16 cellular contexts compared by ENCODE assay signal in genomic region chr19:9329999-9330398, GRCh38. TPM values are rescaled to one million over a fixed set of nuclear protein-coding genes. Genes with fewer than 3 reads are reported as not detected.
DNase-seq lines count a peak whose midpoint lies in the region; ATAC-seq and TF ChIP-seq lines count a peak whose summit lies in the region.
"Had no signal": no experiment of that assay in that cellular context is flagged by ENCODE, and none has a peak within 500 bp of the region (broad histone marks: within the 10 kb centered on the region; RNA-seq: fewer than 3 reads in every experiment).

No MANE protein-coding gene starts in this region.

- H3K36me3 ChIP-seq in liver (ENCODE audit: control insufficient read depth in 4 of 4, insufficient read depth in 3 of 4, low read depth in 1 of 4, low read length in 3 of 4) (peaks cover 2 to 37% (median 29%) of the 10 kb centered on the region in 4 donors), right lobe of liver (peaks cover 0 to 3% (median 0%) of the 10 kb centered on the region in 4 donors)
- H3K36me3 ChIP-seq in effector memory CD4-positive, alpha-beta T cell (ENCODE audit: control insufficient read depth, insufficient read depth, low read length), result peaks cover 26% of the 10 kb centered on the region
- H3K36me3 ChIP-seq: HAP-1 had no signal

- TF ChIP-seq CTCF in liver (IDR thresholded peaks at IDR 0.05; ENCODE audit: low read depth, low read length, missing input control), result no peak
- no peak for TF ChIP-seq CTCF in right lobe of liver (IDR thresholded peaks at IDR 0.05)
- no peak for TF ChIP-seq CTCF in neural crest cell (conservative IDR thresholded peaks at IDR 0.05)

- peaks cover 78% of the 10 kb centered on the region for H3K36me3 Mint-ChIP-seq in neural crest cell (ENCODE audit: low read depth)
- H3K36me3 Mint-ChIP-seq in activated naive CD4-positive, alpha-beta T cell treated with anti-CD3 and anti-CD28 coated beads, Interleukin-2, amount 50 U/mL, for 72 hours, result peaks cover 64 to 81% of the 10 kb centered on the region in 2 donors

- H3K27me3 ChIP-seq in liver (ENCODE audit: control insufficient read depth in 4 of 4, insufficient read depth in 4 of 4, low read length in 3 of 4) (no peaks in the 10 kb centered on the region), right lobe of liver (no peaks in the 10 kb centered on the region)
- H3K27me3 ChIP-seq in effector memory CD4-positive, alpha-beta T cell (replicated peaks; ENCODE audit: control insufficient read depth, insufficient read depth, low read length, poor library complexity, severe bottlenecking), result no peaks in the 10 kb centered on the region

- no peak for TF ChIP-seq POLR2A in right lobe of liver (IDR thresholded peaks at IDR 0.05)

- peaks cover 30% of the 10 kb centered on the region for H3K9me3 Mint-ChIP-seq in neural crest cell
- peaks cover 30 to 34% of the 10 kb centered on the region in 2 donors for H3K9me3 Mint-ChIP-seq in activated naive CD4-positive, alpha-beta T cell treated with anti-CD3 and anti-CD28 coated beads, Interleukin-2, amount 50 U/mL, for 72 hours

- peak overlapping the region in 2 of 3 donors; percentile 2 to 38 for H3K4me3 ChIP-seq in liver (ENCODE audit: low read depth in 1 of 3, low read length in 3 of 3)
- H3K4me3 ChIP-seq in right lobe of liver, result no peak overlapping the region
- H3K4me3 ChIP-seq in effector memory CD4-positive, alpha-beta T cell (ENCODE audit: insufficient read depth, low read depth, low read length, poor library complexity, severe bottlenecking), result no peak overlapping the region
- H3K4me3 ChIP-seq: A549, HAP-1 had no signal

- no peak overlapping the region for H3K9ac ChIP-seq in liver (ENCODE audit: low read depth in 1 of 2, low read length in 2 of 2)

- H3K4me3 Mint-ChIP-seq in neural crest cell, result peak overlapping the region; percentile 42
- H3K4me3 Mint-ChIP-seq: CD8-positive, alpha-beta memory T cell; HFFc6 had no signal

- H3K27ac ChIP-seq in liver (ENCODE audit: low read depth in 1 of 2, low read length in 2 of 2) (no peak overlapping the region), right lobe of liver (no peak overlapping the region)
- H3K27ac ChIP-seq in effector memory CD4-positive, alpha-beta T cell (ENCODE audit: insufficient read depth, low read length, poor library complexity, severe bottlenecking), result no peak overlapping the region
- H3K27ac ChIP-seq: 22Rv1, A549 had no signal

- TF ChIP-seq RAD21 in liver (IDR thresholded peaks at IDR 0.05), result no peak

- ATAC-seq in right lobe of liver, result no peak
- ATAC-seq in activated naive CD4-positive, alpha-beta T cell treated with anti-CD3 and anti-CD28 coated beads, Interleukin-2, amount 50 U/mL, for 72 hours, result no peak
- ATAC-seq: A549 had no signal

- no peak overlapping the region for H3K27ac Mint-ChIP-seq in neural crest cell (ENCODE audit: unreplicated experiment)
- no peak overlapping the region for H3K27ac Mint-ChIP-seq in activated naive CD4-positive, alpha-beta T cell treated with anti-CD3 and anti-CD28 coated beads, Interleukin-2, amount 50 U/mL, for 72 hours
- H3K27ac Mint-ChIP-seq: CD8-positive, alpha-beta memory T cell; HFFc6 had no signal

- intact Hi-C loops in right lobe of liver (cut with DNase I), result no loop called here

- no peaks in the 10 kb centered on the region for H3K4me1 Mint-ChIP-seq in neural crest cell

- DNase-seq in right lobe of liver, result no peak
- peak; percentile 5 for DNase-seq in amniotic epithelial cell (ENCODE audit: low read depth)
- no peak for DNase-seq in neural crest cell (ENCODE audit: low read depth, low spot score)
- DNase-seq in hypothalamus (lab: John Stamatoyannopoulos, UW), result no peak
- DNase-seq in activated naive CD4-positive, alpha-beta T cell treated with anti-CD3 and anti-CD28 coated beads, Interleukin-2, amount 50 U/mL, for 72 hours (ENCODE audit: low spot score in 2 of 2), result no peak
- no peak for DNase-seq in effector memory CD4-positive, alpha-beta T cell
- DNase-seq: AML-193; CD8-positive, alpha-beta memory T cell; COR-L47; HFFc6; IMR-90; KBM-7 had no signal

- H3K4me1 ChIP-seq in liver (ENCODE audit: control insufficient read depth in 4 of 4, insufficient read depth in 4 of 4, low read length in 3 of 4) (no peaks in the 10 kb centered on the region), right lobe of liver (no peaks in the 10 kb centered on the region)
- no peaks in the 10 kb centered on the region for H3K4me1 ChIP-seq in effector memory CD4-positive, alpha-beta T cell (ENCODE audit: control insufficient read depth, insufficient read depth, low read length, poor library complexity, severe bottlenecking)
- H3K4me1 ChIP-seq: A549, HAP-1 had no signal

- no peaks in the 10 kb centered on the region for H3K27me3 Mint-ChIP-seq in neural crest cell (ENCODE audit: low read depth)
- H3K27me3 Mint-ChIP-seq: CD8-positive, alpha-beta memory T cell had no signal

- H3K9me3 ChIP-seq in liver (ENCODE audit: control insufficient read depth in 4 of 4, low read length in 3 of 4), result peaks cover 25 to 65% (median 44%) of the 10 kb centered on the region in 4 donors
- peaks cover 0 to 69% (median 25%) of the 10 kb centered on the region in 4 donors for H3K9me3 ChIP-seq in right lobe of liver
- H3K9me3 ChIP-seq in effector memory CD4-positive, alpha-beta T cell (ENCODE audit: control insufficient read depth, low read length), result peaks cover 22% of the 10 kb centered on the region

TF ChIP-seq in liver, 16 proteins besides CTCF, POLR2A, EP300 and RAD21:
- no peak for TF ChIP-seq ZBTB33 (IDR thresholded peaks at IDR 0.05)
- TF ChIP-seq MAX (IDR thresholded peaks at IDR 0.05), result no peak
- no peak for TF ChIP-seq GABPA (IDR thresholded peaks at IDR 0.05 in 1 of 2, conservative IDR thresholded peaks at IDR 0.05 in 1 of 2)
- no peak for TF ChIP-seq YY1 (IDR thresholded peaks at IDR 0.05)
- no peak for TF ChIP-seq SP1 (IDR thresholded peaks at IDR 0.05)
- TF ChIP-seq FOXA2 (IDR thresholded peaks at IDR 0.05), result no peak
- no peak for TF ChIP-seq HNF4A (conservative IDR thresholded peaks at IDR 0.05)

RNA-seq across cellular contexts. Expression of gene ZNF559, which starts 6.0 kb away (rescaled TPM):
- total RNA-seq in liver (1 to 10 TPM; 2.6 to 6.2 TPM), right lobe of liver (1 to 10 TPM; 1.7 to 7.8 (median 4.0) TPM), neural crest cell (24.0 and 26.5 TPM in 2 replicates)
- polyA plus RNA-seq in liver, result 1 to 10 TPM; 3.1 to 4.1 TPM
- total RNA-seq in activated naive CD4-positive, alpha-beta T cell treated with anti-CD3 and anti-CD28 coated beads, Interleukin-2, amount 50 U/mL, for 72 hours, result 1 to 10 TPM; 8.2 to 9.2 TPM

RNA-seq across cellular contexts. Expression of gene ZNF699, which starts 20.4 kb away (rescaled TPM):
- 1 to 10 TPM; 2.5 to 3.0 TPM for total RNA-seq in liver
- polyA plus RNA-seq in liver, result 1 to 10 TPM in 1 of 2 donors, under 1 TPM in 1; 0.91 to 1.1 TPM
- total RNA-seq in right lobe of liver, result 1 to 10 TPM in 5 of 6 experiments, under 1 TPM in 1; 0.48 to 7.8 (median 2.3) TPM
- total RNA-seq in neural crest cell, result 6.7 and 7.3 TPM in 2 replicates
- total RNA-seq in activated naive CD4-positive, alpha-beta T cell treated with anti-CD3 and anti-CD28 coated beads, Interleukin-2, amount 50 U/mL, for 72 hours, result 1 to 10 TPM; 6.0 to 8.8 TPM

RNA-seq across cellular contexts. Expression of gene ZNF177, which starts 32.8 kb away (rescaled TPM):
- total RNA-seq in liver (under 1 TPM; 0.51 to 0.67 TPM), right lobe of liver (under 1 TPM in 5 of 6 experiments, not detected in 1; 0.18 to 0.66 (median 0.61) TPM), neural crest cell (8.0 and 9.6 TPM in 2 replicates)
- polyA plus RNA-seq in liver, result under 1 TPM; 0.32 to 0.40 TPM
- total RNA-seq in activated naive CD4-positive, alpha-beta T cell treated with anti-CD3 and anti-CD28 coated beads, Interleukin-2, amount 50 U/mL, for 72 hours, result 1 to 10 TPM in 1 of 2 donors, under 1 TPM in 1; 0.41 to 1.2 TPM

Comparison
In these comparisons a context has a peak if more than half of its experiments do, and no peak if none do; other contexts are left out.
1. H3K4me3 ChIP-seq: peak in liver (2 of 3); none in right lobe of liver (0 of 3) and effector memory CD4-positive, alpha-beta T cell (single experiment).